7 cellular contexts compared by ENCODE assay signal in the genomic region with DNA sequence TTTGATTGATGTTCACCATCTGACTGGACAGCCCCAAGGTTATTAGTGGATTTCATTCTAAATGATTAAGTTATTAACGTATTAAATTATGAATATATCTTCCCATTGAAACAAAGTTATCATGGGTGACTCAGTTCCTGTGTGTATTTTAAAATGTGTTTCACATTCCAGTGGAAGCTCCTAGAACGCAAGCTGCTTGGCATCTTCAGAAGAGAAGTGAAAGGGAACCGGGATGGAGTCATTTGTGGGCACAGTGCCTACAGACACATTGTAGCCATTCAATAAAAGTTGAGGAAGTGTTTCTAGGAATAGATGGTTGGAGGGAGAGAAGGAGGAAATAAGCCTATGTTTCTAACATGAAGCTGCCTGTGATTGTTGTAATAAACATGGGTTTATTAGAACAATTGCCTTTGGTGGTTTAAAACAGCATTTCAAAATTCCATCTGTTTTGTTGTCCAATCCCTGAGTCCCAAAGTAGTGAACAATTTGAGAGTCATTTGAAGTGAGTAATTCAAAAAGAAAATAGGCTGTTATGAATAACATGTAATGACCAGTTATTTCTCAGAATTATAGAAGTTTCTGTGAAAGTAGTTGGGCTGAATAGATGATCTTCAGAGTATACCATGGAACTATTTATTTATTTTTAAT.
A peak's percentile ranks its signal among the peaks of the same experiment; 100 is the strongest.
DNase-seq lines count a peak whose midpoint lies in the region; ATAC-seq and TF ChIP-seq lines count a peak whose summit lies in the region.

No MANE protein-coding gene starts in this region.

- H3K4me3 ChIP-seq in brain microvascular endothelial cell (ENCODE audit: low read depth, low read length): no peak overlapping the region
- H3K4me3 ChIP-seq in thyroid gland (replicated peaks in 1 of 3): no peak overlapping the region

- no peak for TF ChIP-seq POLR2A in thyroid gland (IDR thresholded peaks at IDR 0.05)

- H3K4me1 ChIP-seq in thyroid gland: peaks cover 0 to 8% of the 10 kb centered on the region in 2 donors

- no peaks in the 10 kb centered on the region for H3K9me3 Mint-ChIP-seq in activated naive CD4-positive, alpha-beta T cell treated with anti-CD3 and anti-CD28 coated beads for 36 hours

- CTCF ChIA-PET in activated naive CD4-positive, alpha-beta T cell treated with anti-CD3 and anti-CD28 coated beads for 36 hours (lab: Charles Lee): no interaction called here

- peaks cover 7% of the 10 kb centered on the region for H3K36me3 Mint-ChIP-seq in activated naive CD4-positive, alpha-beta T cell treated with anti-CD3 and anti-CD28 coated beads for 36 hours (ENCODE audit: low read depth)

- no peak for ATAC-seq in HG03469 (IDR thresholded peaks at IDR 0.05; ENCODE audit: unreplicated experiment)
- ATAC-seq in GM18867 (IDR thresholded peaks at IDR 0.05; ENCODE audit: unreplicated experiment): no peak

- H3K27ac ChIP-seq in brain microvascular endothelial cell: peak overlapping the region; percentile 67
- peak overlapping the region in 1 of 3 donors; percentile 1 for H3K27ac ChIP-seq in thyroid gland

- H3K27me3 Mint-ChIP-seq in activated naive CD4-positive, alpha-beta T cell treated with anti-CD3 and anti-CD28 coated beads for 36 hours (ENCODE audit: low read depth): no peaks in the 10 kb centered on the region

- TF ChIP-seq CTCF in brain microvascular endothelial cell (IDR thresholded peaks at IDR 0.05; ENCODE audit: low read depth, low read length, missing control alignments) (no peak), thyroid gland (IDR thresholded peaks at IDR 0.05) (no peak)

- in situ Hi-C loops in brain microvascular endothelial cell (cut with HindIII; ENCODE audit: low pct_ligation_motif_present, low sequenced_read_pairs): no loop called here

- 46 to 69% methylated on average over 3 of the region's 3 CpGs for WGBS in thyroid gland, 2 donors

- H3K9me3 ChIP-seq in thyroid gland: no peaks in the 10 kb centered on the region

- DNase-seq in HT-29 (ENCODE audit: low spot score): peak; percentile 49
- DNase-seq in brain microvascular endothelial cell: peak; percentile 93
- DNase-seq in hippocampal formation (lab: John Stamatoyannopoulos, UW): peak; percentile 4 to 18
- DNase-seq in thyroid gland: peak; percentile 24 to 44
- no peak for DNase-seq in activated naive CD4-positive, alpha-beta T cell treated with anti-CD3 and anti-CD28 coated beads for 36 hours

- H3K36me3 ChIP-seq in brain microvascular endothelial cell (replicated peaks) (peaks cover 5% of the 10 kb centered on the region), thyroid gland (no peaks in the 10 kb centered on the region)

- intact Hi-C loops in thyroid gland (cut with DNase I): no loop called here
- intact Hi-C loops in activated naive CD4-positive, alpha-beta T cell treated with anti-CD3 and anti-CD28 coated beads for 36 hours (cut with micrococcal nuclease): no loop called here

- no peak overlapping the region for H3K4me3 Mint-ChIP-seq in activated naive CD4-positive, alpha-beta T cell treated with anti-CD3 and anti-CD28 coated beads for 36 hours

- no peaks in the 10 kb centered on the region for H3K4me1 Mint-ChIP-seq in activated naive CD4-positive, alpha-beta T cell treated with anti-CD3 and anti-CD28 coated beads for 36 hours (ENCODE audit: low read depth)

- no peak overlapping the region for H3K27ac Mint-ChIP-seq in activated naive CD4-positive, alpha-beta T cell treated with anti-CD3 and anti-CD28 coated beads for 36 hours

- H3K27me3 ChIP-seq in brain microvascular endothelial cell (replicated peaks): no peaks in the 10 kb centered on the region
- H3K27me3 ChIP-seq in thyroid gland: no peaks in the 10 kb centered on the region
